In the genomic region with DNA sequence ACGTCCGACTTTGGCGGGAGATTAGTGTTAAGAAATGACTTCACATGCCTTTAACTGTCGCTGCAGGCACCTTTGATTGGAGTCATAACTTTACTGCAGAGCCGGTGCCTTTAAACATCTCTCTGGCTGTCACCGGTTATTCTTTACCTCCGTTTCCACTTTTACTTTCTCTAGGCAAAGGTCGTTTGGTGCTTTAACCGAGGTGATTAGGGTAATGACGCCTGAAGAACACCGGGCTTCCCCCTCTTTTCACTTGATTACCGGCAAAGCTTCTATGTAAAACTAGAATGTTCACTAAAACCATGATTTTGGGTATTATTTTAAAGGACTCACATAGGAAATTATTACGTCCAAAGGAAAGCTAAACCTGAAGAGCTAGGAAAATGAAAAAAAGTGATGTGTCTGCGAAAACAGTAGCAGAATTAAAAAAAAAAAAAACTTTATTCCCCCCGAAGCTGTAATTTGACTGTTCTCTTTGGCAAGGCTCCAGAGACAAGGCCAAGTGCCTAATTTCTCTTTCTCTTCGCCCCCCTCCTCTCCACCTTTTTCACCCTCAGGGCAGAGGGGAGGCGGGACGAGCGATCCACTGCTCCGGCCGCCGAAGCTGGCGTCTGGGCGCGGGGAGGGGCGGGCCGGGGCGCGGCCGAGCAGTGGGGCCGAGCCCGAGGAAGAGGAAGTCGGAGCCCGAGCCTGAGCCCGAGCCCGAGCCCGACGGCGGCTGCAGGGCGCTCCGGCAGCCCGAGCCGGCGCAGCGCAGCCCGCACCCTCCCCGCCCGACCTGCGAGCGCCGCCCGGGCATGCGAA, we compare ENCODE assay signal across 8 cellular contexts. TPM values are rescaled to one million over a fixed set of nuclear protein-coding genes. Genes with fewer than 3 reads are reported as not detected.
DNase-seq lines count a peak whose midpoint lies in the region; ATAC-seq and TF ChIP-seq lines count a peak whose summit lies in the region.

A gene (plus strand): TSS at position 687 of the 804 bp plus-strand sequence. CDS start 133,797 bp downstream, outside the sequence.

- peak within 1 kb of the TSS; percentile 6 for H3K18ac ChIP-seq in trophoblast cell (ENCODE audit: low read length)

- H3K79me1 ChIP-seq in trophoblast cell (ENCODE audit: low read length): no peaks in the 10 kb centered on the region

- H3K4me1 ChIP-seq in SK-N-SH (ENCODE audit: control insufficient read depth in 1 of 2, insufficient read depth in 2 of 2, low read depth in 1 of 2, low read length in 1 of 2) (no peaks in the 10 kb centered on the region; a peak in 1 of 4 replicates), trophoblast cell (ENCODE audit: control insufficient read depth in 1 of 2, insufficient read depth in 2 of 2, low read length in 2 of 2) (no peaks in the 10 kb centered on the region), vagina (peaks cover 11% of the 10 kb centered on the region)

- H3K9me3 Mint-ChIP-seq in CD4-positive, alpha-beta T cell: no peaks in the 10 kb centered on the region
- no peaks in the 10 kb centered on the region for H3K9me3 Mint-ChIP-seq in activated naive CD8-positive, alpha-beta T cell treated with anti-CD3 and anti-CD28 coated beads, Interleukin-2, amount 10 ng/mL, durations not matched to agents 7 days and 5 days

- TF ChIP-seq RAD21 in SK-N-SH (IDR thresholded peaks at IDR 0.05; ENCODE audit: low read length): no peak

- H3K4me3 ChIP-seq in SK-N-SH (ENCODE audit: low read depth in 2 of 2, low read length in 1 of 2): peak within 1 kb of the TSS; percentile 30 to 39
- peak within 1 kb of the TSS; percentile 72 for H3K4me3 ChIP-seq in trophoblast cell (ENCODE audit: low read depth, low read length)
- H3K4me3 ChIP-seq in vagina: peak within 1 kb of the TSS; percentile 80 to 86

- TF ChIP-seq CTCF in CD4-positive, alpha-beta T cell (IDR thresholded peaks at IDR 0.05): no peak
- TF ChIP-seq CTCF in SK-N-SH (IDR thresholded peaks at IDR 0.05) (no peak), vagina (IDR thresholded peaks at IDR 0.05) (no peak)

- DNase-seq in CD4-positive, alpha-beta T cell: peak; percentile 7 to 53 (median 31)
- DNase-seq in SK-N-SH (peak; percentile 59), cardiac septum (ENCODE audit: low spot score) (peak; percentile 82), trophoblast cell (peak; percentile 77 to 81), vagina (ENCODE audit: extremely low spot score in 2 of 2) (no peak)
- peak; percentile 76 for DNase-seq in activated naive CD8-positive, alpha-beta T cell treated with anti-CD3 and anti-CD28 coated beads, Interleukin-2, amount 10 ng/mL, durations not matched to agents 7 days and 5 days

- H3K4me1 Mint-ChIP-seq in CD4-positive, alpha-beta T cell (ENCODE audit: low read depth): peaks cover 14% of the 10 kb centered on the region
- H3K4me1 Mint-ChIP-seq in activated naive CD8-positive, alpha-beta T cell treated with anti-CD3 and anti-CD28 coated beads, Interleukin-2, amount 10 ng/mL, durations not matched to agents 7 days and 5 days: peaks cover 14% of the 10 kb centered on the region

- 0 out of 2 replicates have a peak within 1 kb of the TSS, but pooled peaks have one; percentile 65 for H2AFZ ChIP-seq in SK-N-SH (ENCODE audit: low read depth)
- H2AFZ ChIP-seq in trophoblast cell (ENCODE audit: insufficient read depth, low read length, poor library complexity): peak within 1 kb of the TSS; percentile 67

- no peaks in the 10 kb centered on the region for H3F3A ChIP-seq in SK-N-SH (replicated peaks; ENCODE audit: insufficient read depth)

- peak within 1 kb of the TSS; percentile 1 for H2BK120ac ChIP-seq in trophoblast cell (ENCODE audit: insufficient read depth, low read length, poor library complexity)

- no peak within 1 kb of the TSS for H4K12ac ChIP-seq in trophoblast cell (ENCODE audit: low read depth, low read length)

- H3K9me3 ChIP-seq in CD4-positive, alpha-beta T cell (ENCODE audit: control insufficient read depth, low read length): no peaks in the 10 kb centered on the region
- no peaks in the 10 kb centered on the region for H3K9me3 ChIP-seq in SK-N-SH
- H3K9me3 ChIP-seq in trophoblast cell (ENCODE audit: insufficient read depth, low read depth, low read length): no peaks in the 10 kb centered on the region
- no peaks in the 10 kb centered on the region for H3K9me3 ChIP-seq in vagina

- no peak within 1 kb of the TSS for H2BK12ac ChIP-seq in trophoblast cell (ENCODE audit: low read length)

- H3K4ac ChIP-seq in trophoblast cell (ENCODE audit: low read depth, low read length): no peak within 1 kb of the TSS

- peak within 1 kb of the TSS; percentile 8 for H4K91ac ChIP-seq in trophoblast cell (ENCODE audit: low read depth, low read length)

- H3K9me2 ChIP-seq in SK-N-SH: no peaks in the 10 kb centered on the region

- H3K4me2 ChIP-seq in SK-N-SH (peak within 1 kb of the TSS; percentile 74), trophoblast cell (ENCODE audit: low read length) (peak within 1 kb of the TSS; percentile 90)

- H3K27me3 ChIP-seq in CD4-positive, alpha-beta T cell (ENCODE audit: control insufficient read depth, insufficient read depth, low read length): peaks cover 33% of the 10 kb centered on the region
- peaks cover 35% of the 10 kb centered on the region for H3K27me3 ChIP-seq in SK-N-SH (ENCODE audit: insufficient read depth)
- H3K27me3 ChIP-seq in trophoblast cell (ENCODE audit: insufficient read depth, low read length): peaks cover 11% of the 10 kb centered on the region
- no peaks in the 10 kb centered on the region for H3K27me3 ChIP-seq in vagina

- H3K9ac ChIP-seq in SK-N-SH (no peak within 1 kb of the TSS), trophoblast cell (ENCODE audit: low read length) (peak within 1 kb of the TSS; percentile 28)

- intact Hi-C loops in CD4-positive, alpha-beta T cell (cut with DNase I, micrococcal nuclease): loop anchor here in 1 of 2 experiments (5.0 kb wide), 1 partner anchor 182 kb away; no protein-coding TSS in a partner anchor
- intact Hi-C loops in cardiac septum (cut with DNase I): loop anchor here (2.0 to 5.0 kb wide), 2 partner anchors 181 to 213 kb away; no protein-coding TSS in a partner anchor
- intact Hi-C loops in vagina (cut with DNase I): no loop called here

- peaks cover 48% of the 10 kb centered on the region for H3K27me3 Mint-ChIP-seq in CD4-positive, alpha-beta T cell
- peaks cover 50% of the 10 kb centered on the region for H3K27me3 Mint-ChIP-seq in activated naive CD8-positive, alpha-beta T cell treated with anti-CD3 and anti-CD28 coated beads, Interleukin-2, amount 10 ng/mL, durations not matched to agents 7 days and 5 days

- H3K27ac Mint-ChIP-seq in CD4-positive, alpha-beta T cell: peak within 1 kb of the TSS; percentile 79
- peak within 1 kb of the TSS; percentile 70 for H3K27ac Mint-ChIP-seq in activated naive CD8-positive, alpha-beta T cell treated with anti-CD3 and anti-CD28 coated beads, Interleukin-2, amount 10 ng/mL, durations not matched to agents 7 days and 5 days

- peak within 1 kb of the TSS; percentile 96 for H3K4me3 Mint-ChIP-seq in CD4-positive, alpha-beta T cell
- peak within 1 kb of the TSS; percentile 86 for H3K4me3 Mint-ChIP-seq in activated naive CD8-positive, alpha-beta T cell treated with anti-CD3 and anti-CD28 coated beads, Interleukin-2, amount 10 ng/mL, durations not matched to agents 7 days and 5 days

- H4K8ac ChIP-seq in trophoblast cell (ENCODE audit: low read depth, low read length): peak within 1 kb of the TSS; percentile 11

- WGBS in SK-N-SH (ENCODE audit: low lambda C conversion rate): 2% methylated on average over 31 of the region's 53 CpGs
- WGBS in trophoblast cell (ENCODE audit: extremely low coverage, insufficient coverage, insufficient read length): no CpG with 5 or more reads among the region's 53 CpGs

- no peak for TF ChIP-seq EP300 in SK-N-SH (IDR thresholded peaks at IDR 0.05; ENCODE audit: borderline replicate concordance in 1 of 2, low read depth in 1 of 2, low read length in 1 of 2)

- no peak within 1 kb of the TSS for H3K14ac ChIP-seq in trophoblast cell (ENCODE audit: low read length)

- no peaks in the 10 kb centered on the region for H3K36me3 Mint-ChIP-seq in CD4-positive, alpha-beta T cell (ENCODE audit: low read depth)
- H3K36me3 Mint-ChIP-seq in activated naive CD8-positive, alpha-beta T cell treated with anti-CD3 and anti-CD28 coated beads, Interleukin-2, amount 10 ng/mL, durations not matched to agents 7 days and 5 days: no peaks in the 10 kb centered on the region

- POLR2A ChIA-PET in CD4-positive, alpha-beta T cell (lab: Charles Lee): interaction anchor here (1.6 kb wide), 1 partner anchor 33 kb away, joined by 5 read pairs; no protein-coding TSS in a partner anchor
- POLR2A ChIA-PET in SK-N-SH (lab: Yijun Ruan, JAX): no interaction called here
- POLR2A ChIA-PET in activated naive CD8-positive, alpha-beta T cell treated with anti-CD3 and anti-CD28 coated beads, Interleukin-2, amount 10 ng/mL, durations not matched to agents 7 days and 5 days (lab: Charles Lee): interaction anchor here (1.4 kb wide), 1 partner anchor 108 kb away, joined by 4 read pairs; no protein-coding TSS in a partner anchor

- no peak for TF ChIP-seq POLR2A in vagina (IDR thresholded peaks at IDR 0.05)

- peak; percentile 72 for ATAC-seq in CD4-positive, alpha-beta T cell (ENCODE audit: poor library complexity)
- ATAC-seq in GM19397 (IDR thresholded peaks at IDR 0.05; ENCODE audit: unreplicated experiment) (peak; percentile 76), HG03469 (IDR thresholded peaks at IDR 0.05; ENCODE audit: unreplicated experiment) (peak; percentile 59)
- peak; percentile 93 for ATAC-seq in activated naive CD8-positive, alpha-beta T cell treated with anti-CD3 and anti-CD28 coated beads, Interleukin-2, amount 10 ng/mL, durations not matched to agents 7 days and 5 days (ENCODE audit: low read depth)

- H3K36me3 ChIP-seq in SK-N-SH (replicated peaks in 1 of 2; ENCODE audit: control insufficient read depth in 1 of 2, insufficient read depth in 2 of 2, low read length in 1 of 2) (no peaks in the 10 kb centered on the region), trophoblast cell (ENCODE audit: control insufficient read depth in 1 of 2, insufficient read depth in 2 of 2, low read length in 2 of 2) (no peaks in the 10 kb centered on the region), vagina (no peaks in the 10 kb centered on the region)

- H2AK5ac ChIP-seq in trophoblast cell (ENCODE audit: low read length): no peak within 1 kb of the TSS

- H2BK5ac ChIP-seq in trophoblast cell (ENCODE audit: low read depth, low read length, poor library complexity): no peak within 1 kb of the TSS

- H3K27ac ChIP-seq in CD4-positive, alpha-beta T cell (ENCODE audit: low read depth, low read length): no peak within 1 kb of the TSS
- no peak within 1 kb of the TSS for H3K27ac ChIP-seq in SK-N-SH (ENCODE audit: low read depth in 2 of 2, low read length in 1 of 2)
- H3K27ac ChIP-seq in trophoblast cell (ENCODE audit: low read depth, low read length): no peak within 1 kb of the TSS
- H3K27ac ChIP-seq in vagina: peak within 1 kb of the TSS; percentile 86

- H3K23ac ChIP-seq in trophoblast cell (ENCODE audit: low read length): no peak within 1 kb of the TSS

- H4K20me1 ChIP-seq in SK-N-SH (ENCODE audit: insufficient read depth): no peaks in the 10 kb centered on the region

- CTCF ChIA-PET in CD4-positive, alpha-beta T cell (lab: Charles Lee): interaction anchor here (1.2 kb wide), 1 partner anchor 10 kb away, joined by 3 read pairs; no protein-coding TSS in a partner anchor
- CTCF ChIA-PET in SK-N-SH (lab: Yijun Ruan, JAX): interaction anchor here (1.4 kb wide), 1 partner anchor 20 kb away, joined by 5 read pairs; no protein-coding TSS in a partner anchor

- H3K79me2 ChIP-seq in SK-N-SH (ENCODE audit: insufficient read depth): no peaks in the 10 kb centered on the region
- H3K79me2 ChIP-seq in trophoblast cell (ENCODE audit: control insufficient read depth, insufficient read depth, low read length, poor library complexity): no peaks in the 10 kb centered on the region

RNA-seq across cellular contexts. Expression of the gene that starts here (rescaled TPM):
- 1 to 10 TPM; 1.5 to 1.8 TPM for total RNA-seq in CD4-positive, alpha-beta T cell
- polyA plus RNA-seq in SK-N-SH (2012; rRNA removed): under 0.01 and 0.02 TPM in 2 replicates
- 0.01 TPM in 2 replicates for polyA plus RNA-seq in SK-N-SH (2012; cell fraction: cytosol; rRNA removed)
- 0.01 and 0.02 TPM in 2 replicates for polyA plus RNA-seq in SK-N-SH (2012; cell fraction: nucleus; rRNA removed)
- 1 to 10 TPM; 3.8 to 6.9 TPM for total RNA-seq in activated naive CD8-positive, alpha-beta T cell treated with anti-CD3 and anti-CD28 coated beads, Interleukin-2, amount 10 ng/mL, durations not matched to agents 7 days and 5 days
- total RNA-seq in cardiac septum: 19.5 TPM
- polyA plus RNA-seq in trophoblast cell (2013): 4.0 and 4.1 TPM in 2 replicates
- total RNA-seq in vagina: 38.5 TPM

Comparison
In these comparisons a context has a peak if more than half of its experiments do, and no peak if none do; other contexts are left out.
1. Peak in DNase-seq, H3K4me3 ChIP-seq and H3K4me2 ChIP-seq in SK-N-SH; RNA of the gene not detected or under 1 TPM.
2. DNase-seq: peak in CD4-positive, alpha-beta T cell (10 of 10), activated naive CD8-positive, alpha-beta T cell treated with anti-CD3 and anti-CD28 coated beads, Interleukin-2, amount 10 ng/mL, durations not matched to agents 7 days and 5 days (single experiment), cardiac septum (single experiment) and trophoblast cell (2 of 2); none in vagina (0 of 2).
3. Peak in every context shown above with its lines, with median percentiles within 50 percentile points of each other: ATAC-seq and H3K4me3 ChIP-seq.